35 cellular contexts compared by ENCODE assay signal in genomic region chr2:239081622-239082021, GRCh38.
"Had no signal": no experiment of that assay in that cellular context is flagged by ENCODE, and none has a peak within 500 bp of the region (broad histone marks: within the 10 kb centered on the region; RNA-seq: fewer than 3 reads in every experiment).

No MANE protein-coding gene starts in this region.

- H2AFZ ChIP-seq: PC-9 had no signal

- H3K4me1 ChIP-seq: body of pancreas, breast epithelium had no signal

- H3K9me3 ChIP-seq: body of pancreas, breast epithelium had no signal

- H3K27ac Mint-ChIP-seq: activated CD4-positive, alpha-beta T cell treated with anti-CD3 and anti-CD28 coated beads, Interleukin-2, amount 10 ng/mL, durations not matched to agents 24 days and 14 days; activated CD8-positive, alpha-beta T cell treated with anti-CD3 and anti-CD28 coated beads for 36 hours; activated naive CD4-positive, alpha-beta T cell treated with anti-CD3 and anti-CD28 coated beads, Interleukin-2, amount 50 U/mL, for 24 hours; activated naive CD8-positive, alpha-beta T cell treated with anti-CD3 and anti-CD28 coated beads, Interleukin-2, amount 10 ng/mL, durations not matched to agents 7 days and 5 days; activated T-helper 2 cell treated with anti-CD3 and anti-CD28 coated beads, Interferon-gamma antibody, Interleukin-2, Interleukin-4, amounts not matched to agents 10 μg/mL and 5 μg/mL and 100 μg/mL, durations not matched to agents 14 hours and 24 hours and 36 hours; IgD-negative memory B cell; T-helper 1 cell treated with Interleukin-12 subunit alpha and Interleukin-12 subunit beta and Interleukin-4 antibody, amounts not matched to agents 30 μg/mL and 1 μg/mL, for 36 hours; T-helper 2 cell treated with Interferon-gamma antibody and Interleukin-4, amounts not matched to agents 5 μg/mL and 100 μg/mL, for 36 hours had no signal

- H3K4me2 ChIP-seq: PC-9 had no signal

- DNase-seq: activated CD4-positive, alpha-beta T cell treated with anti-CD3 and anti-CD28 coated beads, Interleukin-2, amount 10 ng/mL, durations not matched to agents 24 days and 14 days; activated CD4-positive, alpha-beta T cell treated with anti-CD3 and anti-CD28 coated beads, Interleukin-2, amount 50 U/mL, for 4 hours; activated CD8-positive, alpha-beta T cell treated with anti-CD3 and anti-CD28 coated beads for 36 hours; activated gamma-delta T cell; activated naive CD4-positive, alpha-beta T cell treated with Interleukin-2 at 50 U/mL for 16 hours; activated naive CD8-positive, alpha-beta T cell treated with anti-CD3 and anti-CD28 coated beads, Interleukin-2, amount 10 ng/mL, durations not matched to agents 7 days and 5 days; activated T-cell treated with anti-CD3 and anti-CD28 coated beads, Interleukin-2, amount 50 U/mL, for 1 hour; amygdala; body of pancreas; Karpas-422; KBM-7; NCI-H1105; NCI-H1417 treated with DMSO at 0.1 percent for 48 hours; NCI-H187 treated with DMSO at 0.1 percent for 48 hours; NCI-H2081; NCI-H2171; NCI-H226; NCI-H446 treated with DMSO at 0.1 percent for 48 hours; NCI-H524; NCI-H69; NCI-H82; NK-92 treated with Interleukin-12 subunit alpha and Interleukin-12 subunit beta, amount 100 ng/mL, for 24 hours; PC-9; SIG-M5 had no signal

- H3K4me3 ChIP-seq: body of pancreas, breast epithelium, PC-9 had no signal

- H3K4me3 Mint-ChIP-seq: activated CD4-positive, alpha-beta T cell treated with anti-CD3 and anti-CD28 coated beads, Interleukin-2, amount 10 ng/mL, durations not matched to agents 24 days and 14 days; activated CD8-positive, alpha-beta T cell treated with anti-CD3 and anti-CD28 coated beads for 36 hours; activated naive CD4-positive, alpha-beta T cell treated with anti-CD3 and anti-CD28 coated beads, Interleukin-2, amount 50 U/mL, for 24 hours; activated naive CD8-positive, alpha-beta T cell treated with anti-CD3 and anti-CD28 coated beads, Interleukin-2, amount 10 ng/mL, durations not matched to agents 7 days and 5 days; IgD-negative memory B cell; T-helper 1 cell treated with Interleukin-12 subunit alpha and Interleukin-12 subunit beta and Interleukin-4 antibody, amounts not matched to agents 30 μg/mL and 1 μg/mL, for 36 hours; T-helper 2 cell treated with Interferon-gamma antibody and Interleukin-4, amounts not matched to agents 5 μg/mL and 100 μg/mL, for 36 hours had no signal

- H3K27me3 ChIP-seq: body of pancreas, breast epithelium had no signal

- H3K9me3 Mint-ChIP-seq: activated CD4-positive, alpha-beta T cell treated with anti-CD3 and anti-CD28 coated beads, Interleukin-2, amount 10 ng/mL, durations not matched to agents 24 days and 14 days; activated CD8-positive, alpha-beta T cell treated with anti-CD3 and anti-CD28 coated beads for 36 hours; activated naive CD4-positive, alpha-beta T cell treated with anti-CD3 and anti-CD28 coated beads, Interleukin-2, amount 50 U/mL, for 24 hours; activated naive CD8-positive, alpha-beta T cell treated with anti-CD3 and anti-CD28 coated beads, Interleukin-2, amount 10 ng/mL, durations not matched to agents 7 days and 5 days; activated T-helper 2 cell treated with anti-CD3 and anti-CD28 coated beads, Interferon-gamma antibody, Interleukin-2, Interleukin-4, amounts not matched to agents 10 μg/mL and 5 μg/mL and 100 μg/mL, durations not matched to agents 14 hours and 24 hours and 36 hours; T-helper 1 cell treated with Interleukin-12 subunit alpha and Interleukin-12 subunit beta and Interleukin-4 antibody, amounts not matched to agents 30 μg/mL and 1 μg/mL, for 36 hours; T-helper 2 cell treated with Interferon-gamma antibody and Interleukin-4, amounts not matched to agents 5 μg/mL and 100 μg/mL, for 36 hours had no signal

- H3K36me3 ChIP-seq: breast epithelium had no signal

- FAIRE-seq: astrocyte, RCC 7860, TTC549 had no signal

- ATAC-seq: activated CD8-positive, alpha-beta T cell treated with anti-CD3 and anti-CD28 coated beads for 36 hours; body of pancreas; Right ventricle myocardium inferior had no signal

- H3K27ac ChIP-seq: body of pancreas, breast epithelium, PC-9, RWPE1 had no signal

- H3K4me1 Mint-ChIP-seq: activated CD4-positive, alpha-beta T cell treated with anti-CD3 and anti-CD28 coated beads, Interleukin-2, amount 10 ng/mL, durations not matched to agents 24 days and 14 days; activated naive CD4-positive, alpha-beta T cell treated with anti-CD3 and anti-CD28 coated beads, Interleukin-2, amount 50 U/mL, for 24 hours; IgD-negative memory B cell had no signal

- H3K27me3 Mint-ChIP-seq: activated CD4-positive, alpha-beta T cell treated with anti-CD3 and anti-CD28 coated beads, Interleukin-2, amount 10 ng/mL, durations not matched to agents 24 days and 14 days; activated CD8-positive, alpha-beta T cell treated with anti-CD3 and anti-CD28 coated beads for 36 hours; activated naive CD4-positive, alpha-beta T cell treated with anti-CD3 and anti-CD28 coated beads, Interleukin-2, amount 50 U/mL, for 24 hours; activated naive CD8-positive, alpha-beta T cell treated with anti-CD3 and anti-CD28 coated beads, Interleukin-2, amount 10 ng/mL, durations not matched to agents 7 days and 5 days; IgD-negative memory B cell had no signal
